In genomic region chr7:67955061-67955460, GRCh38 we compare ENCODE assay signal across 21 cellular contexts.
DNase-seq lines count a peak whose midpoint lies in the region; ATAC-seq and TF ChIP-seq lines count a peak whose summit lies in the region.
"Had no signal": no experiment of that assay in that cellular context is flagged by ENCODE, and none has a peak within 500 bp of the region (broad histone marks: within the 10 kb centered on the region; RNA-seq: fewer than 3 reads in every experiment).

No MANE protein-coding gene starts in this region.

- POLR2A ChIA-PET in RWPE1 (lab: Yijun Ruan, JAX; ENCODE audit: low non-redundant PET) = no interaction called here

- peaks cover 6% of the 10 kb centered on the region for H3K27me3 Mint-ChIP-seq in neural progenitor cell (ENCODE audit: insufficient read depth, low read depth)
- H3K27me3 Mint-ChIP-seq: T-cell had no signal

- H3K27me3 ChIP-seq in neural progenitor cell = no peaks in the 10 kb centered on the region

- CTCF ChIA-PET in RWPE1 (lab: Yijun Ruan, JAX) = no interaction called here

- H3F3A ChIP-seq in neural progenitor cell (ENCODE audit: low read depth) = no peaks in the 10 kb centered on the region

- no peaks in the 10 kb centered on the region for H3K9me3 Mint-ChIP-seq in neural progenitor cell
- peaks cover 13% of the 10 kb centered on the region for H3K9me3 Mint-ChIP-seq in stimulated activated effector memory CD8-positive, alpha-beta T cell treated with anti-CD3 and anti-CD28 coated beads, Interleukin-12 subunit alpha, Interleukin-12 subunit beta, amount 100 ng/mL, for 72 hours

- H3K4me1 Mint-ChIP-seq in neural progenitor cell = no peaks in the 10 kb centered on the region
- H3K4me1 Mint-ChIP-seq in stimulated activated effector memory CD8-positive, alpha-beta T cell treated with anti-CD3 and anti-CD28 coated beads, Interleukin-12 subunit alpha, Interleukin-12 subunit beta, amount 100 ng/mL, for 72 hours = no peaks in the 10 kb centered on the region
- H3K4me1 Mint-ChIP-seq: T-cell had no signal

- no peak for TF ChIP-seq CTCF in neural progenitor cell (IDR thresholded peaks at IDR 0.05)
- TF ChIP-seq CTCF in RWPE1 (conservative IDR thresholded peaks at IDR 0.05; ENCODE audit: low read depth) = no peak

- H3K27ac ChIP-seq in neural progenitor cell = no peak overlapping the region
- H3K27ac ChIP-seq in RWPE1 = no peak overlapping the region

- H3K79me2 ChIP-seq in neural progenitor cell (ENCODE audit: low read depth) = no peaks in the 10 kb centered on the region

- peak; percentile 83 for DNase-seq in COLO829 (ENCODE audit: low spot score)
- DNase-seq in M059J (ENCODE audit: low read depth) = peak; percentile 34
- DNase-seq in SK-MEL-5 (ENCODE audit: low read depth, low spot score) = peak; percentile 95
- peak; percentile 9 for DNase-seq in neural progenitor cell (ENCODE audit: low spot score)
- DNase-seq in stimulated activated effector memory CD8-positive, alpha-beta T cell treated with anti-CD3 and anti-CD28 coated beads, Interleukin-12 subunit alpha, Interleukin-12 subunit beta, amount 100 ng/mL, for 72 hours (ENCODE audit: low spot score in 2 of 2) = no peak
- DNase-seq in RWPE1 (ENCODE audit: low spot score) = no peak
- DNase-seq in activated CD4-positive, alpha-beta T cell treated with anti-CD3 and anti-CD28 coated beads for 48 hours = no peak
- DNase-seq: AML-193; C1 segment of cervical spinal cord; CD8-positive, alpha-beta T cell; DMS53; EL; GF-D8; NCI-H1694; NCI-H2081; NCI-H2171 treated with DMSO at 0.1 percent for 48 hours; NCI-H524 treated with DMSO at 0.1 percent for 48 hours; NCI-H82; SHP77; SK-N-SH; T-cell had no signal

- H3K4me3 Mint-ChIP-seq in neural progenitor cell = no peak overlapping the region
- no peak overlapping the region for H3K4me3 Mint-ChIP-seq in stimulated activated effector memory CD8-positive, alpha-beta T cell treated with anti-CD3 and anti-CD28 coated beads, Interleukin-12 subunit alpha, Interleukin-12 subunit beta, amount 100 ng/mL, for 72 hours
- H3K4me3 Mint-ChIP-seq: CD8-positive, alpha-beta T cell; T-cell had no signal

- H3K27ac Mint-ChIP-seq in neural progenitor cell = no peak overlapping the region
- H3K27ac Mint-ChIP-seq in stimulated activated effector memory CD8-positive, alpha-beta T cell treated with anti-CD3 and anti-CD28 coated beads, Interleukin-12 subunit alpha, Interleukin-12 subunit beta, amount 100 ng/mL, for 72 hours = no peak overlapping the region
- H3K27ac Mint-ChIP-seq: CD8-positive, alpha-beta T cell; T-cell had no signal

- H3K4me2 ChIP-seq in neural progenitor cell = no peak overlapping the region
- H3K4me2 ChIP-seq: SK-N-SH had no signal

- H3K36me3 Mint-ChIP-seq in neural progenitor cell = no peaks in the 10 kb centered on the region
- H3K36me3 Mint-ChIP-seq in stimulated activated effector memory CD8-positive, alpha-beta T cell treated with anti-CD3 and anti-CD28 coated beads, Interleukin-12 subunit alpha, Interleukin-12 subunit beta, amount 100 ng/mL, for 72 hours = no peaks in the 10 kb centered on the region
- H3K36me3 Mint-ChIP-seq: CD8-positive, alpha-beta T cell; T-cell had no signal

- ATAC-seq in stimulated activated effector memory CD8-positive, alpha-beta T cell treated with anti-CD3 and anti-CD28 coated beads, Interleukin-12 subunit alpha, Interleukin-12 subunit beta, amount 100 ng/mL, for 72 hours = no peak
- ATAC-seq: CD8-positive, alpha-beta T cell; T-cell had no signal

- no peak overlapping the region for H2AFZ ChIP-seq in neural progenitor cell (replicated peaks)

- H3K9me3 ChIP-seq in neural progenitor cell (ENCODE audit: low read depth) = no peaks in the 10 kb centered on the region
- H3K9me3 ChIP-seq: SK-N-SH had no signal

- no peak overlapping the region for H3K9ac ChIP-seq in neural progenitor cell
- H3K9ac ChIP-seq: SK-N-SH had no signal

- in situ Hi-C loops in SK-MEL-5 (cut with HindIII; ENCODE audit: low pct_unique_long_range_greater_than_20kb, low sequenced_read_pairs) = no loop called here

- no peak overlapping the region for H3K4me3 ChIP-seq in neural progenitor cell

- H4K20me1 ChIP-seq in neural progenitor cell (ENCODE audit: low read depth) = no peaks in the 10 kb centered on the region

- H3K4me1 ChIP-seq in neural progenitor cell = no peaks in the 10 kb centered on the region

- no peaks in the 10 kb centered on the region for H3K36me3 ChIP-seq in neural progenitor cell

Comparison
In these comparisons a context has a peak if more than half of its experiments do, and no peak if none do; other contexts are left out.
1. DNase-seq: peak in COLO829 (single experiment), M059J (single experiment), SK-MEL-5 (single experiment) and neural progenitor cell (single experiment); none in stimulated activated effector memory CD8-positive, alpha-beta T cell treated with anti-CD3 and anti-CD28 coated beads, Interleukin-12 subunit alpha, Interleukin-12 subunit beta, amount 100 ng/mL, for 72 hours (0 of 2), RWPE1 (single experiment) and activated CD4-positive, alpha-beta T cell treated with anti-CD3 and anti-CD28 coated beads for 48 hours (single experiment).